18 cellular contexts compared by ENCODE assay signal in the genomic region with DNA sequence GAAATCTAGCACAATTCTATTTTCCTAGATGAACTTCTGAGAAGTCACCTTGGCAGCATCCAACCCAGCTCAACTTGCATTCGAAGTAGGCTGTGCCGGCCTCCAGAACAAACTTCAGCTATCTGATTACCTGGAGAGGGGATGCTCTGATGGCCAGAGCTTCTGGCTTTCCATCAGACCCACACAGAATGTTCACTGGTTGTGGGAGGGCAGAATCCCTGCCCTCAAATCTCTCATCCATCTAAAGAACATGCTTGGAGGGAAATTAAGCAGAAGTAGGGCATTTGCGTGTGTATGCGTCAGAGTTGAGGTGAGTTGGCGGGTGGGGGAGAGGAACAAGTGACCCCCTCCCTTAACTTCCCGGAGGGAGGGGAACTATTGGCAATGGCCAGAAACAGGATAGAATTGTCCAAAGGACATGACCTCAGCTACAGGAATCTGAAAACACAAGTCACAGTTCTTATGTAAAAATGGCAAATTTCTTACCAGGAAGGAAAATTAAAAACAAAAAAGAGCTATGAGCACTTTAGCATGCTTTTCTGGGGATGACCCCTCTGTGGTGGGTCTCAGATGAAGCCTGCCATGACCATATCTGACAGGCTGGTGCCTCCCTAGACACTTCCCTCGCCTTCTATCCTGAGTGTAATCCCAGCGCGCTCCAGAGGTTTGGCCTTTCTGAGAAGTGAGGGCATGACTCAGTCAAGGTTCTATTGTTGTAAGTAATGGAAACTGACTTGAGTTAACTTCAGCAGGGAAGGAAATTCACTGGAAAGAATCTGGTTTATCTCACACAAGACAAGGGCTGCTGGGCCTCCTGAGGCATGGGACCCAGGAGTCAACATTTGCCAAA.
DNase-seq lines count a peak whose midpoint lies in the region; ATAC-seq and TF ChIP-seq lines count a peak whose summit lies in the region.
"Had no signal": no experiment of that assay in that cellular context is flagged by ENCODE, and none has a peak within 500 bp of the region (broad histone marks: within the 10 kb centered on the region; RNA-seq: fewer than 3 reads in every experiment).

No MANE protein-coding gene starts in this region.

- 88 to 90% methylated on average over 2 of the region's 9 CpGs for WGBS in mesodermal cell (ENCODE audit: insufficient coverage in 2 of 2), 2 experiments

- CTCF ChIA-PET in activated CD4-positive, alpha-beta T cell treated with anti-CD3 and anti-CD28 coated beads, Interleukin-2, amount 10 ng/mL, durations not matched to agents 7 days and 5 days (lab: Charles Lee), result interaction anchor here (0.6 to 1.4 kb wide), 2 partner anchors 8 to 859 kb away, joined by 3 to 5 read pairs; no protein-coding TSS in a partner anchor

- no peaks in the 10 kb centered on the region for H3K9me3 Mint-ChIP-seq in type B pancreatic cell
- H3K9me3 Mint-ChIP-seq in activated CD4-positive, alpha-beta T cell treated with anti-CD3 and anti-CD28 coated beads, Interleukin-2, amount 10 ng/mL, durations not matched to agents 7 days and 5 days, result no peaks in the 10 kb centered on the region
- H3K9me3 Mint-ChIP-seq: GM23338 had no signal

- peaks cover 14% of the 10 kb centered on the region for H3K4me1 ChIP-seq in adipocyte (ENCODE audit: control insufficient read depth, insufficient read depth, low read length)
- peaks cover 26% of the 10 kb centered on the region for H3K4me1 ChIP-seq in mesodermal cell (ENCODE audit: control insufficient read depth, insufficient read depth, low read length, poor library complexity, severe bottlenecking)

- peak overlapping the region; percentile 23 for H3K9ac ChIP-seq in adipocyte (ENCODE audit: low read length)
- H3K9ac ChIP-seq: KMS-11 had no signal

- H3K4me1 Mint-ChIP-seq in type B pancreatic cell (ENCODE audit: unreplicated experiment), result peaks cover 18% of the 10 kb centered on the region
- H3K4me1 Mint-ChIP-seq in activated CD4-positive, alpha-beta T cell treated with anti-CD3 and anti-CD28 coated beads, Interleukin-2, amount 10 ng/mL, durations not matched to agents 7 days and 5 days, result no peaks in the 10 kb centered on the region

- POLR2A ChIA-PET in activated CD4-positive, alpha-beta T cell treated with anti-CD3 and anti-CD28 coated beads, Interleukin-2, amount 10 ng/mL, durations not matched to agents 7 days and 5 days (lab: Charles Lee), result no interaction called here

- H3K4me3 ChIP-seq in adipocyte (ENCODE audit: low read length) (no peak overlapping the region), fibroblast of mammary gland (ENCODE audit: control insufficient read depth, low read depth, low read length) (no peak overlapping the region), mesodermal cell (ENCODE audit: extremely low read depth, insufficient read depth, low read length, poor library complexity, severe bottlenecking) (no peak overlapping the region)
- H3K4me3 ChIP-seq: GM23338 had no signal

- TF ChIP-seq CTCF in fibroblast of mammary gland (conservative IDR thresholded peaks at IDR 0.05; ENCODE audit: control insufficient read depth, insufficient read depth, low read depth, low read length), result no peak
- no peak for TF ChIP-seq CTCF in type B pancreatic cell (conservative IDR thresholded peaks at IDR 0.05)

- H3K4me3 Mint-ChIP-seq in type B pancreatic cell, result no peak overlapping the region
- H3K4me3 Mint-ChIP-seq in activated CD4-positive, alpha-beta T cell treated with anti-CD3 and anti-CD28 coated beads, Interleukin-2, amount 10 ng/mL, durations not matched to agents 7 days and 5 days, result no peak overlapping the region
- H3K4me3 Mint-ChIP-seq: GM23338 had no signal

- peaks cover 4% of the 10 kb centered on the region for H3K27me3 Mint-ChIP-seq in type B pancreatic cell
- H3K27me3 Mint-ChIP-seq in activated CD4-positive, alpha-beta T cell treated with anti-CD3 and anti-CD28 coated beads, Interleukin-2, amount 10 ng/mL, durations not matched to agents 7 days and 5 days, result peaks cover 9% of the 10 kb centered on the region

- H3K36me3 Mint-ChIP-seq in type B pancreatic cell, result peaks cover 4% of the 10 kb centered on the region
- H3K36me3 Mint-ChIP-seq in activated CD4-positive, alpha-beta T cell treated with anti-CD3 and anti-CD28 coated beads, Interleukin-2, amount 10 ng/mL, durations not matched to agents 7 days and 5 days (ENCODE audit: low read depth), result no peaks in the 10 kb centered on the region

- no peaks in the 10 kb centered on the region for H3K36me3 ChIP-seq in adipocyte (ENCODE audit: control insufficient read depth, insufficient read depth, low read length, severe bottlenecking)
- no peaks in the 10 kb centered on the region for H3K36me3 ChIP-seq in mesodermal cell (ENCODE audit: control insufficient read depth, insufficient read depth, low read length)

- H3K9me3 ChIP-seq in adipocyte (ENCODE audit: control insufficient read depth, low read length) (peaks cover 2% of the 10 kb centered on the region), mesodermal cell (ENCODE audit: control insufficient read depth, low read length) (no peaks in the 10 kb centered on the region)

- peak overlapping the region; percentile 92 for H3K27ac ChIP-seq in mesodermal cell (ENCODE audit: low read depth, low read length, severe bottlenecking)
- H3K27ac ChIP-seq: C4-2B, epithelial cell of prostate, KMS-11 had no signal

- no peak for ATAC-seq in GM18861 (IDR thresholded peaks at IDR 0.05; ENCODE audit: unreplicated experiment)
- ATAC-seq: GM23338, Panc1 had no signal

- H3K27me3 ChIP-seq in adipocyte (replicated peaks; ENCODE audit: control insufficient read depth, insufficient read depth, low read length), result no peaks in the 10 kb centered on the region

- DNase-seq in adipocyte (ENCODE audit: low read depth), result peak; percentile 25
- DNase-seq in fibroblast of mammary gland (ENCODE audit: low read depth), result peak; percentile 51
- peak; percentile 15 for DNase-seq in type B pancreatic cell (ENCODE audit: extremely low spot score, unreplicated experiment)
- DNase-seq in HK-2 (ENCODE audit: unreplicated experiment), result no peak
- DNase-seq in activated CD4-positive, alpha-beta T cell treated with anti-CD3 and anti-CD28 coated beads, Interleukin-2, amount 10 ng/mL, durations not matched to agents 7 days and 5 days, result no peak
- DNase-seq: activated CD4-positive, alpha-beta T cell treated with anti-CD3 and anti-CD28 coated beads for 4 hours; midbrain; NCI-H1694 treated with DMSO at 0.1 percent for 48 hours; NCI-H524 treated with DMSO at 0.1 percent for 48 hours; stimulated activated CD4-positive, alpha-beta T cell treated with anti-CD3 and anti-CD28 coated beads, Interleukin-1b, Interleukin-23, amount 100 ng/mL, for 48 hours; T-helper 1 cell had no signal

- H3K27ac Mint-ChIP-seq in type B pancreatic cell, result no peak overlapping the region
- H3K27ac Mint-ChIP-seq in activated CD4-positive, alpha-beta T cell treated with anti-CD3 and anti-CD28 coated beads, Interleukin-2, amount 10 ng/mL, durations not matched to agents 7 days and 5 days, result no peak overlapping the region
- H3K27ac Mint-ChIP-seq: GM23338 had no signal

Comparison
In these comparisons a context has a peak if more than half of its experiments do, and no peak if none do; other contexts are left out.
1. DNase-seq: peak in adipocyte (single experiment), fibroblast of mammary gland (single experiment) and type B pancreatic cell (single experiment); none in HK-2 (single experiment) and activated CD4-positive, alpha-beta T cell treated with anti-CD3 and anti-CD28 coated beads, Interleukin-2, amount 10 ng/mL, durations not matched to agents 7 days and 5 days (single experiment).